Comparison of ENCODE assay signal across 1 cellular context in genomic region chr15:89575146-89575655, GRCh38.
TF ChIP-seq lines count a peak whose summit lies in the region.

TSS of gene TICRR (plus strand) at chr15:89575469. CDS start at chr15:89575587, 118 bp downstream.

TF ChIP-seq in HEK293, 187 proteins besides CTCF, POLR2A, EP300 and RAD21 (continued from another document and continues in another):
- TF ChIP-seq ZFP41 (tag by site-specific recombination; IDR thresholded peaks at IDR 0.05; ENCODE audit: borderline replicate concordance) (no peak), OVOL3 (tag by site-specific recombination; IDR thresholded peaks at IDR 0.05) (no peak), TSHZ1 (tag by site-specific recombination; IDR thresholded peaks at IDR 0.05; ENCODE audit: borderline replicate concordance) (no peak), ZBTB48 (tag by site-specific recombination; IDR thresholded peaks at IDR 0.05) (peak; percentile 87), SP3 (tag by site-specific recombination; IDR thresholded peaks at IDR 0.05) (peak; percentile 95), ZNF18 (tag by site-specific recombination; IDR thresholded peaks at IDR 0.05) (no peak), ZNF571 (tag by site-specific recombination; IDR thresholded peaks at IDR 0.05) (no peak), MZF1 (tag by site-specific recombination; IDR thresholded peaks at IDR 0.05; ENCODE audit: borderline replicate concordance) (no peak), ZNF707 (tag by site-specific recombination; IDR thresholded peaks at IDR 0.05) (no peak), ZNF184 (tag by site-specific recombination; IDR thresholded peaks at IDR 0.05) (no peak), ZFP37 (tag by site-specific recombination; IDR thresholded peaks at IDR 0.05) (no peak), ZNF704 (tag by site-specific recombination; IDR thresholded peaks at IDR 0.05) (no peak), PRDM10 (tag by site-specific recombination; IDR thresholded peaks at IDR 0.05) (no peak), ZNF518A (tag by site-specific recombination; conservative IDR thresholded peaks at IDR 0.05; ENCODE audit: low read depth) (no peak), ZBTB44 (tag by site-specific recombination; IDR thresholded peaks at IDR 0.05) (no peak), WT1 (tag by site-specific recombination; IDR thresholded peaks at IDR 0.05) (no peak), EGR2 (tag by site-specific recombination; IDR thresholded peaks at IDR 0.05; ENCODE audit: low read depth) (no peak), ZNF664 (tag by site-specific recombination; IDR thresholded peaks at IDR 0.05) (no peak), ZNF513 (tag by site-specific recombination; IDR thresholded peaks at IDR 0.05) (no peak), ZNF354C (tag by site-specific recombination; IDR thresholded peaks at IDR 0.05; ENCODE audit: borderline replicate concordance, low read depth) (no peak), ZNF747 (tag by site-specific recombination; IDR thresholded peaks at IDR 0.05) (no peak), ZNF174 (tag by site-specific recombination; IDR thresholded peaks at IDR 0.05) (no peak), ZNF366 (tag by site-specific recombination; conservative IDR thresholded peaks at IDR 0.05) (0 out of 2 replicates have a peak, but pooled peaks have one; percentile 29), OSR2 (tag by site-specific recombination; IDR thresholded peaks at IDR 0.05) (no peak), ZNF169 (tag by site-specific recombination; IDR thresholded peaks at IDR 0.05) (no peak), ZFHX2 (tag by site-specific recombination; conservative IDR thresholded peaks at IDR 0.05) (no peak), ZNF266 (tag by site-specific recombination; IDR thresholded peaks at IDR 0.05; ENCODE audit: low read depth) (no peak), ZNF560 (tag by site-specific recombination; IDR thresholded peaks at IDR 0.05; ENCODE audit: borderline replicate concordance) (no peak), REPIN1 (tag by site-specific recombination; IDR thresholded peaks at IDR 0.05; ENCODE audit: low read depth) (no peak), ZNF621 (tag by site-specific recombination; IDR thresholded peaks at IDR 0.05) (no peak), ZBTB17 (tag by site-specific recombination; IDR thresholded peaks at IDR 0.05) (peak; percentile 49; the same call in 1 of the 2 replicates), ZNF677 (tag by site-specific recombination; IDR thresholded peaks at IDR 0.05) (no peak), ZNF302 (tag by site-specific recombination; IDR thresholded peaks at IDR 0.05; ENCODE audit: low read depth) (no peak), ZNF654 (tag by site-specific recombination; IDR thresholded peaks at IDR 0.05; ENCODE audit: low read depth) (no peak), KLF16 (tag by site-specific recombination; IDR thresholded peaks at IDR 0.05) (0 out of 2 replicates have a peak, but pooled peaks have one; percentile 18), ZNF274 (IDR thresholded peaks at IDR 0.05; ENCODE audit: low read length) (no peak), ZNF274 (tag by site-specific recombination; IDR thresholded peaks at IDR 0.05; ENCODE audit: borderline replicate concordance) (no peak), ZFP3 (tag by site-specific recombination; IDR thresholded peaks at IDR 0.05; ENCODE audit: low read depth) (no peak), ZNF660 (tag by site-specific recombination; IDR thresholded peaks at IDR 0.05) (no peak; the same call in 1 of the 2 replicates), ZNF645 (tag by site-specific recombination; IDR thresholded peaks at IDR 0.05) (no peak), ZNF24 (tag by site-specific recombination; IDR thresholded peaks at IDR 0.05) (0 out of 2 replicates have a peak, but pooled peaks have one; percentile 19), ZXDB (tag by site-specific recombination; IDR thresholded peaks at IDR 0.05) (peak; percentile 29; the same call in 1 of the 2 replicates), ZNF768 (tag by site-specific recombination; IDR thresholded peaks at IDR 0.05) (no peak), RBAK (tag by site-specific recombination; IDR thresholded peaks at IDR 0.05) (no peak)
